16 cellular contexts compared by ENCODE assay signal in the genomic region with DNA sequence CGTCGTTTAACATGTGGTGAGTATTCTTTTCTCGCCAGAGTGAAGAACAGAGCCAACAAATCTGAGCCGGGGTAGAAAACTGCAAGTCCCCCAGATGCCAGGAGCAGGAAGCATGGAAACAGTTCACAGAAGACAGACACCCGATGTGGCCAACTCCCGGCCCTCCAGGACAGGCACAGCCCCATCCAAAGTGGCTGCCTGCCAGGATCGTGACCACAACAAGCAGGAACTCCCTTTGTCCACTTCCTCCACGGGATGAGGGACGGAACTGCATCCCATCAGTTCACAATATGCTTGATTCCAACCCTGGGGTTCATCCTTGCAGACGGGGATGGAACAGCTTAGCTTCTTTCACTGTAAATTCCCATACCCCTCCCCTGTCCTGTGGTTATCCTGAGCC.
DNase-seq lines count a peak whose midpoint lies in the region; ATAC-seq, FAIRE-seq and TF ChIP-seq lines count a peak whose summit lies in the region.
"Had no signal": no experiment of that assay in that cellular context is flagged by ENCODE, and none has a peak within 500 bp of the region (broad histone marks: within the 10 kb centered on the region; RNA-seq: fewer than 3 reads in every experiment).

No MANE protein-coding gene starts in this region.

- WGBS in small intestine, 3 donors, result 49 to 57% (median 52%) methylated on average over 10 of the region's 10 CpGs

- no peaks in the 10 kb centered on the region for H3K79me2 ChIP-seq in astrocyte (ENCODE audit: insufficient read depth, low read length)

- H3K4me2 ChIP-seq in astrocyte (ENCODE audit: low read length), result peak overlapping the region; percentile 43

- H2AFZ ChIP-seq in astrocyte (ENCODE audit: low read depth, low read length), result peak overlapping the region; percentile 62

- H3K4me1 ChIP-seq in astrocyte (ENCODE audit: insufficient read depth, low read length), result no peaks in the 10 kb centered on the region
- H3K4me1 ChIP-seq in small intestine (ENCODE audit: control insufficient read depth in 2 of 2, insufficient read depth in 1 of 2, low read depth in 1 of 2, low read length in 1 of 2), result no peaks in the 10 kb centered on the region
- H3K4me1 ChIP-seq: esophagus squamous epithelium had no signal

- H3K27me3 Mint-ChIP-seq in astrocyte (ENCODE audit: low read depth, unreplicated experiment), result peaks cover 26% of the 10 kb centered on the region

- H4K20me1 ChIP-seq in astrocyte (ENCODE audit: insufficient read depth, low read length), result no peaks in the 10 kb centered on the region

- no peak for FAIRE-seq in astrocyte (lab: Jason Lieb, UNC)
- FAIRE-seq in small intestine (lab: Jason Lieb, UNC), result no peak
- FAIRE-seq: GM12892 had no signal

- H3K36me3 ChIP-seq in astrocyte (ENCODE audit: insufficient read depth, low read length) (no peaks in the 10 kb centered on the region), small intestine (ENCODE audit: control insufficient read depth in 2 of 2, insufficient read depth in 2 of 2, low read length in 2 of 2) (no peaks in the 10 kb centered on the region)
- H3K36me3 ChIP-seq: esophagus squamous epithelium had no signal

- H3K27ac ChIP-seq in astrocyte (ENCODE audit: low read depth, low read length), result no peak overlapping the region
- no peak overlapping the region for H3K27ac ChIP-seq in small intestine (ENCODE audit: low read depth in 1 of 2, low read length in 1 of 2)
- H3K27ac ChIP-seq: esophagus squamous epithelium, SK-N-MC had no signal

- no peak overlapping the region for H3K4me3 Mint-ChIP-seq in astrocyte (ENCODE audit: unreplicated experiment)
- H3K4me3 Mint-ChIP-seq: activated T-helper 1 cell treated with anti-CD3 and anti-CD28 coated beads, Interleukin-12 subunit alpha, Interleukin-12 subunit beta, Interleukin-2, Interleukin-4 antibody, amounts not matched to agents 30 ng/mL and 10 ng/mL and 1 ng/mL, durations not matched to agents 14 hours and 24 hours and 36 hours had no signal

- no peak for TF ChIP-seq CTCF in astrocyte (IDR thresholded peaks at IDR 0.05; ENCODE audit: insufficient read depth, low read depth, low read length)

- peak; percentile 36 for DNase-seq in HCEC 1CT
- DNase-seq in astrocyte (ENCODE audit: low read depth), result peak; percentile 3
- DNase-seq in left ventricle myocardium superior, result peak; percentile 62
- peak; percentile 4 for DNase-seq in small intestine
- no peak for DNase-seq in dedifferentiated amniotic fluid mesenchymal stem cell (ENCODE audit: extremely low spot score)
- DNase-seq in HuH-7 (ENCODE audit: low spot score), result no peak
- DNase-seq in NCI-H1436 treated with DMSO at 0.1 percent for 48 hours (lab: John Stamatoyannopoulos, UW), result no peak
- DNase-seq: activated CD4-positive, CD25-positive, alpha-beta regulatory T cell treated with anti-CD3 and anti-CD28 coated beads, Interleukin-2, amount 50 U/mL, for 72 hours; esophagus squamous epithelium; NCI-H524 treated with DMSO at 0.1 percent for 48 hours; stimulated activated CD4-positive, alpha-beta T cell treated with anti-CD3 and anti-CD28 coated beads, Interleukin-4, amount 100 ng/mL, for 1 hour; stimulated activated naive CD4-positive, alpha-beta T cell treated with Interleukin-2 at 50 U/mL for 16 hours had no signal

- H3K4me3 ChIP-seq in astrocyte (ENCODE audit: insufficient read depth, low read depth, low read length) (no peak overlapping the region), small intestine (ENCODE audit: low read depth in 1 of 2, low read length in 2 of 2) (no peak overlapping the region)
- H3K4me3 ChIP-seq: esophagus squamous epithelium, SK-N-MC had no signal

- no peaks in the 10 kb centered on the region for H3K36me3 Mint-ChIP-seq in astrocyte (ENCODE audit: low read depth, unreplicated experiment)

- intact Hi-C loops in left ventricle myocardium superior (cut with micrococcal nuclease), result no loop called here

- no peak overlapping the region for H3K9ac ChIP-seq in astrocyte (ENCODE audit: low read length)

- H3K4me1 Mint-ChIP-seq in astrocyte (ENCODE audit: low read depth, unreplicated experiment), result no peaks in the 10 kb centered on the region

- H3K27ac Mint-ChIP-seq in astrocyte (ENCODE audit: unreplicated experiment), result no peak overlapping the region
- H3K27ac Mint-ChIP-seq: activated T-helper 1 cell treated with anti-CD3 and anti-CD28 coated beads, Interleukin-12 subunit alpha, Interleukin-12 subunit beta, Interleukin-2, Interleukin-4 antibody, amounts not matched to agents 30 ng/mL and 10 ng/mL and 1 ng/mL, durations not matched to agents 14 hours and 24 hours and 36 hours had no signal

- no peaks in the 10 kb centered on the region for H3K9me3 Mint-ChIP-seq in astrocyte (ENCODE audit: unreplicated experiment)

- ATAC-seq in left ventricle myocardium superior (peak; percentile 30), GM18519 (IDR thresholded peaks at IDR 0.05; ENCODE audit: low FRiP score, unreplicated experiment) (no peak)

- no peaks in the 10 kb centered on the region for H3K27me3 ChIP-seq in astrocyte (ENCODE audit: insufficient read depth, low read length)
- peaks cover 0 to 7% of the 10 kb centered on the region in 2 donors for H3K27me3 ChIP-seq in small intestine (ENCODE audit: control insufficient read depth in 2 of 2, insufficient read depth in 2 of 2, low read length in 2 of 2)

- no peaks in the 10 kb centered on the region for H3K9me3 ChIP-seq in astrocyte (ENCODE audit: insufficient read depth, low read depth, low read length)
- H3K9me3 ChIP-seq in small intestine (ENCODE audit: control insufficient read depth, low read depth), result no peaks in the 10 kb centered on the region

Comparison
In these comparisons a context has a peak if more than half of its experiments do, and no peak if none do; other contexts are left out.
1. DNase-seq: peak in HCEC 1CT (single experiment), astrocyte (single experiment), left ventricle myocardium superior (single experiment) and small intestine (single experiment); none in dedifferentiated amniotic fluid mesenchymal stem cell (single experiment), HuH-7 (single experiment) and NCI-H1436 treated with DMSO at 0.1 percent for 48 hours (single experiment).